In genomic region chr18:23585007-23585871, GRCh38 we compare ENCODE assay signal across 8 cellular contexts. TPM values are rescaled to one million over a fixed set of nuclear protein-coding genes. Genes with fewer than 3 reads are reported as not detected.
DNase-seq lines count a peak whose midpoint lies in the region; ATAC-seq and TF ChIP-seq lines count a peak whose summit lies in the region.

No MANE protein-coding gene starts in this region.

- H3K4me1 ChIP-seq in duodenal mucosa (ENCODE audit: control insufficient read depth in 1 of 2, insufficient read depth in 2 of 2, low read length in 2 of 2) (peaks cover 29 to 37% of the 10 kb centered on the region in 2 donors), mucosa of descending colon (ENCODE audit: low read depth) (peaks cover 27% of the 10 kb centered on the region), vagina (peaks cover 55% of the 10 kb centered on the region)

- TF ChIP-seq CTCF in 22Rv1 (IDR thresholded peaks at IDR 0.05): no peak
- no peak for TF ChIP-seq CTCF in mucosa of descending colon (IDR thresholded peaks at IDR 0.05)
- no peak for TF ChIP-seq CTCF in vagina (IDR thresholded peaks at IDR 0.05)

- no peaks in the 10 kb centered on the region for H3K27me3 ChIP-seq in duodenal mucosa (ENCODE audit: control insufficient read depth in 1 of 2, insufficient read depth in 2 of 2, low read length in 2 of 2)
- H3K27me3 ChIP-seq in vagina: no peaks in the 10 kb centered on the region

- H3K4me3 ChIP-seq in GM08714 (ENCODE audit: low read length): peak overlapping the region; percentile 92
- H3K4me3 ChIP-seq in duodenal mucosa (ENCODE audit: low read depth in 1 of 2, low read length in 2 of 2): peak overlapping the region; percentile 91 to 99
- H3K4me3 ChIP-seq in mucosa of descending colon: peak overlapping the region; percentile 58
- H3K4me3 ChIP-seq in vagina: peak overlapping the region; percentile 85 to 92

- H3K9me3 ChIP-seq in duodenal mucosa (ENCODE audit: control insufficient read depth in 1 of 2, low read length in 2 of 2) (no peaks in the 10 kb centered on the region), mucosa of descending colon (no peaks in the 10 kb centered on the region), vagina (no peaks in the 10 kb centered on the region)

- peak; percentile 13 for DNase-seq in SHP77 treated with DMSO at 0.1 percent for 48 hours (lab: John Stamatoyannopoulos, UW)
- peak in 1 of 3 donors; percentile 23 for DNase-seq in mucosa of descending colon
- DNase-seq in vagina (ENCODE audit: extremely low spot score in 2 of 2): no peak
- DNase-seq in NCI-H446 treated with DMSO at 0.1 percent for 48 hours (lab: John Stamatoyannopoulos, UW): no peak

- peak overlapping the region; percentile 94 to 95 for H3K9ac ChIP-seq in duodenal mucosa (ENCODE audit: low read depth in 1 of 2, low read length in 2 of 2)

- H3K36me3 ChIP-seq in duodenal mucosa (ENCODE audit: control insufficient read depth in 1 of 2, insufficient read depth in 2 of 2, low read length in 2 of 2) (peaks cover 3% of the 10 kb centered on the region in 2 donors), mucosa of descending colon (ENCODE audit: low read depth) (no peaks in the 10 kb centered on the region), vagina (no peaks in the 10 kb centered on the region)

- TF ChIP-seq POLR2A in vagina (IDR thresholded peaks at IDR 0.05): no peak

- intact Hi-C loops in mucosa of descending colon (cut with DNase I, micrococcal nuclease) (loop anchor here in 1 of 2 donors (10.0 kb wide), 1 partner anchor 60 kb away; no protein-coding TSS in a partner anchor), vagina (cut with DNase I) (loop anchor here (5.0 kb wide), 1 partner anchor 83 kb away; the partner anchor contains the start of gene RMC1)

- H3K27ac ChIP-seq in 22Rv1: peak overlapping the region; percentile 94
- peak overlapping the region; percentile 100 for H3K27ac ChIP-seq in duodenal mucosa (ENCODE audit: low read depth, low read length)
- peak overlapping the region; percentile 99 for H3K27ac ChIP-seq in vagina

- ATAC-seq in mucosa of descending colon: no peak
- ATAC-seq in HG02571 (IDR thresholded peaks at IDR 0.05; ENCODE audit: unreplicated experiment): no peak

RNA-seq across cellular contexts. Expression of gene NPC1, which starts 1.1 kb away (rescaled TPM):
- 10 to 100 TPM; 35.5 to 51.0 (median 41.2) TPM for total RNA-seq in mucosa of descending colon
- 89.9 TPM for total RNA-seq in vagina
